ENCODE assay signal across 8 cellular contexts in the genomic region with DNA sequence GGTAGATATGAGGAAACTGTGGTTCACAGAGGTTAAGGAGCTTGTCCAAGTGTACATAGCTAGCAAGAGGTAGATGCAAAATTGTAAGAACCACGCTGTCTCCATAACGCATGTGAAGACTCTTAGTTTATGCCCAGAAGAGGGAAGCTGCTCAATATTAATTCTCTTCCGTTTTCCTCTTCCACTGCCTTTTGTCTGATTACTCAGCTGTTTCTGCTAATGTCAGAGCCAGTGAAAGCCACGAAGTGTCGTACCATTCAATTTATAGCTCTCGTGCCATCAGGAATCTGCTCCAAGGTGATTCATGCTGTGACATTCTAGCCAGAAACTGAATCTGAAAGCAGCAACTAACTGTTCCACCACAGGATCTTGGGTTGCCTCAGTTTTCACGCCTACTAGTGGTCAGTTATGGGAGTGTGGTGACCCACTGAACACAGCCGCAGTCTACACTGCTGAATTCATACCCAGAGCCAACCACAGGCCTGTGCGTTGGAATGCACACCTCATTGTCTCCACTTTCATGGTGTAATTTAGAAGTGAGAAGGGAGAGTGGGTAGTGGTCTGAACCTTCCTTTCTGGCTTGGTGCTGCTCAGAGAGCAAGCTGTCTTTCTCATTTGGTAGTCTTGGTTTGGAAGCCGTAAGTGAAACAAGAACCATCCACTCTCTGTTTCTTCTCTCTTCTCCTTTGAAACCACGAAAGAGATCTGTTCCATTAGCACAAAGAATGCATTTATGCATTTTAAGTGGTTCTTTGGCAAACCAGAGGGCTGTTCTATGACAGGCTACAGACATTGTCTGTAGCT.
A peak's percentile ranks its signal among the peaks of the same experiment; 100 is the strongest.
DNase-seq lines count a peak whose midpoint lies in the region; ATAC-seq, FAIRE-seq and TF ChIP-seq lines count a peak whose summit lies in the region.

No MANE protein-coding gene starts in this region.

- ATAC-seq in GM21717 (IDR thresholded peaks at IDR 0.05; ENCODE audit: unreplicated experiment), result peak; percentile 96
- peak; percentile 99 for ATAC-seq in left lobe of liver

- no peak overlapping the region for H3K4me3 ChIP-seq in bronchial epithelial cell (ENCODE audit: low read depth, low read length)
- H3K4me3 ChIP-seq in ovary, result no peak overlapping the region

- H3K27ac Mint-ChIP-seq in IgD-negative memory B cell, result peak overlapping the region; percentile 6 to 98 (median 98)

- H3K36me3 Mint-ChIP-seq in IgD-negative memory B cell, result no peaks in the 10 kb centered on the region

- H3K4me1 Mint-ChIP-seq in IgD-negative memory B cell, result peaks cover 11 to 28% (median 26%) of the 10 kb centered on the region in 3 donors

- peak; percentile 69 for TF ChIP-seq CTCF in bronchial epithelial cell (IDR thresholded peaks at IDR 0.05; ENCODE audit: insufficient read depth, low read length, severe bottlenecking)
- TF ChIP-seq CTCF in ovary (IDR thresholded peaks at IDR 0.05), result no peak

- H3K4me1 ChIP-seq in ovary (ENCODE audit: insufficient read depth), result no peaks in the 10 kb centered on the region

- H3K36me3 ChIP-seq in bronchial epithelial cell (ENCODE audit: control insufficient read depth, insufficient read depth, low read length) (no peaks in the 10 kb centered on the region), ovary (no peaks in the 10 kb centered on the region)

- peak; percentile 89 for DNase-seq in GM04503 (ENCODE audit: low read depth)
- peak; percentile 20 for DNase-seq in UCSD-AML1 (lab: John Stamatoyannopoulos, UW; ENCODE audit: unreplicated experiment)
- peak; percentile 54 for DNase-seq in bronchial epithelial cell (ENCODE audit: low read depth)
- peak; percentile 63 for DNase-seq in left lobe of liver (ENCODE audit: low spot score)
- peak; percentile 30 to 38 (median 33) for DNase-seq in stimulated activated CD4-positive, alpha-beta T cell treated with anti-CD3 and anti-CD28 coated beads, TNF-alpha, amount 100 ng/mL, for 4 hours (ENCODE audit: low read depth in 3 of 3)
- no peak for DNase-seq in ovary

- peak overlapping the region; percentile 52 to 92 (median 86) for H3K4me3 Mint-ChIP-seq in IgD-negative memory B cell

- TF ChIP-seq POLR2A in ovary (IDR thresholded peaks at IDR 0.05), result no peak

- no peak for TF ChIP-seq EP300 in ovary (IDR thresholded peaks at IDR 0.05)

- H3K27me3 ChIP-seq in bronchial epithelial cell (ENCODE audit: control insufficient read depth, insufficient read depth, low read length), result no peaks in the 10 kb centered on the region
- no peaks in the 10 kb centered on the region for H3K27me3 ChIP-seq in ovary

- WGBS in ovary, 3 donors, result 58 to 61% (median 59%) methylated on average over 11 of the region's 11 CpGs

- no peak overlapping the region for H3K27ac ChIP-seq in ovary

- peak; percentile 86 for FAIRE-seq in bronchial epithelial cell (lab: Jason Lieb, UNC)

- H3K9me3 Mint-ChIP-seq in IgD-negative memory B cell, result no peaks in the 10 kb centered on the region

- no peaks in the 10 kb centered on the region for H3K27me3 Mint-ChIP-seq in IgD-negative memory B cell

- intact Hi-C loops in ovary (cut with DNase I), result no loop called here

- no peaks in the 10 kb centered on the region for H3K9me3 ChIP-seq in ovary

Comparison
In these comparisons a context has a peak if more than half of its experiments do, and no peak if none do; other contexts are left out.
1. DNase-seq: peak in GM04503 (single experiment), UCSD-AML1 (single experiment), bronchial epithelial cell (single experiment), left lobe of liver (single experiment) and stimulated activated CD4-positive, alpha-beta T cell treated with anti-CD3 and anti-CD28 coated beads, TNF-alpha, amount 100 ng/mL, for 4 hours (3 of 3); none in ovary (0 of 5).